Comparison of ENCODE assay signal across 8 cellular contexts in the genomic region with DNA sequence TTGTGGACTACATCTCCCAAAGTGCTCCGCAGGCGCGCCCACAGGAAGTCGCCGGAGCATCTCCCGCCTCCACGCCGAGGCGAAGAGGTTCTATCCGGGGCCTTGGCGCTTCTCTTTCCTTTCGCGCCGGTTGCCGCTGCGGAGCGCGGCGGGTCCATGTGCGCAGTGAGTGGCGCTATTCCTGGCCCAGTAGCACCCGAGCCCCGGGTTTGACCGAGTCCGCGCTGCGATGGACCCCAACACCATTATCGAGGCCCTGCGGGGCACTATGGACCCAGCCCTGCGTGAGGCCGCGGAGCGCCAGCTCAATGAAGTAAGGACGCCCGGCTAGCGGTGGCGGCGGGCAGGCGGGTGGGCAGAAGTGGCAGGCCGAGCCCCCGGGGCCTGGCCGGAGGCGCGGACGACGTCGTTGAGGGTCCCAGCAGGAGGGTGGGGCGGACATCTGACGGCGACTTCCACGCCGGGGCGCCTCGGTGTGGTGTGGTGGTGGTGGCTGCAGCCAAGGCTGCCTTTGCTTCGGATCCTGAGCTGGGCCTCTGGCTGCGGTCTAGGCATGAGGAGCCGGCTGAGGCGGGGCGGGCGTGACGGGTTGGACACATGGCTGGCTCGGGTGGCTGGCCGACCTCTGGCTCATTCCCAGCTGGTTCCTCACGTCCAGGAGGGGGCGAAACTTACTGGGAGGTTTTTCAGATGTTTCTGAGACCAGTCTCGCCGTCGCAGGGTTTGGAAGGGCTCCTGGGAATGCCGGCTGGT. TPM values are rescaled to one million over a fixed set of nuclear protein-coding genes. Genes with fewer than 3 reads are reported as not detected.
A peak's percentile ranks its signal among the peaks of the same experiment; 100 is the strongest.
DNase-seq lines count a peak whose midpoint lies in the region; ATAC-seq, FAIRE-seq and TF ChIP-seq lines count a peak whose summit lies in the region.

A gene (plus strand): TSS at position 118 of the 753 bp plus-strand sequence. CDS start 112 bp downstream, at position 230.

- no peaks in the 10 kb centered on the region for H3K36me3 ChIP-seq in uterus

- peak; percentile 93 for FAIRE-seq in GM12891 (lab: Jason Lieb, UNC)

- TF ChIP-seq POLR2A in GM12891 (IDR thresholded peaks at IDR 0.05; ENCODE audit: low read depth, low read length), result peak; percentile 95
- TF ChIP-seq POLR2A in uterus (IDR thresholded peaks at IDR 0.05), result peak; percentile 60 to 81

- H3K27ac Mint-ChIP-seq in T-helper 1 cell treated with Interleukin-12 subunit alpha and Interleukin-12 subunit beta and Interleukin-4 antibody, amounts not matched to agents 30 μg/mL and 1 μg/mL, for 36 hours, result peak within 1 kb of the TSS; percentile 86

- DNase-seq in GM12891 (ENCODE audit: insufficient read length, low spot score) (peak; percentile 88), NCI-H128 (lab: John Stamatoyannopoulos, UW; ENCODE audit: unreplicated experiment) (peak; percentile 65), amniotic stem cell (lab: John Stamatoyannopoulos, UW) (peak; percentile 85), left ventricle myocardium superior (peak; percentile 94), pulmonary artery endothelial cell (ENCODE audit: low read depth, low spot score) (peak; percentile 67), uterus (peak; percentile 86 to 87)

- no peaks in the 10 kb centered on the region for H3K27me3 Mint-ChIP-seq in T-helper 1 cell treated with Interleukin-12 subunit alpha and Interleukin-12 subunit beta and Interleukin-4 antibody, amounts not matched to agents 30 μg/mL and 1 μg/mL, for 36 hours (ENCODE audit: low read depth)

- H3K9me3 ChIP-seq in uterus, result no peaks in the 10 kb centered on the region

- no peaks in the 10 kb centered on the region for H3K27me3 ChIP-seq in uterus

- peak; percentile 95 for ATAC-seq in HG02759 (IDR thresholded peaks at IDR 0.05; ENCODE audit: unreplicated experiment)
- ATAC-seq in left ventricle myocardium superior, result peak; percentile 96

- H3K4me3 Mint-ChIP-seq in T-helper 1 cell treated with Interleukin-12 subunit alpha and Interleukin-12 subunit beta and Interleukin-4 antibody, amounts not matched to agents 30 μg/mL and 1 μg/mL, for 36 hours, result peak within 1 kb of the TSS; percentile 91

- H3K4me1 Mint-ChIP-seq in T-helper 1 cell treated with Interleukin-12 subunit alpha and Interleukin-12 subunit beta and Interleukin-4 antibody, amounts not matched to agents 30 μg/mL and 1 μg/mL, for 36 hours (ENCODE audit: low read depth), result peaks cover 19% of the 10 kb centered on the region

- peaks cover 10% of the 10 kb centered on the region for H3K36me3 Mint-ChIP-seq in T-helper 1 cell treated with Interleukin-12 subunit alpha and Interleukin-12 subunit beta and Interleukin-4 antibody, amounts not matched to agents 30 μg/mL and 1 μg/mL, for 36 hours (ENCODE audit: low read depth)

- intact Hi-C loops in left ventricle myocardium superior (cut with micrococcal nuclease), result no loop called here
- intact Hi-C loops in uterus (cut with DNase I; ENCODE audit: low total_unique reads), result no loop called here

- H3K9me3 Mint-ChIP-seq in T-helper 1 cell treated with Interleukin-12 subunit alpha and Interleukin-12 subunit beta and Interleukin-4 antibody, amounts not matched to agents 30 μg/mL and 1 μg/mL, for 36 hours, result no peaks in the 10 kb centered on the region

- H3K27ac ChIP-seq in uterus, result peak within 1 kb of the TSS; percentile 73 to 90

- TF ChIP-seq CTCF in uterus (IDR thresholded peaks at IDR 0.05), result peak in 2 of 4 experiments; percentile 9

- peak within 1 kb of the TSS; percentile 81 to 89 for H3K4me3 ChIP-seq in uterus

- no peaks in the 10 kb centered on the region for H3K4me1 ChIP-seq in uterus

TF ChIP-seq in GM12891, 5 proteins besides CTCF, POLR2A, EP300 and RAD21:
- TF ChIP-seq PAX5 (IDR thresholded peaks at IDR 0.05; ENCODE audit: insufficient read depth, low read length, severe bottlenecking) (no peak), TAF1 (IDR thresholded peaks at IDR 0.05; ENCODE audit: low read depth, low read length) (peak; percentile 90), SPI1 (IDR thresholded peaks at IDR 0.05; ENCODE audit: low read depth, low read length) (peak; percentile 19; the same call in 1 of the 2 replicates), POLR2AphosphoS5 (IDR thresholded peaks at IDR 0.05; ENCODE audit: low read depth, low read length) (peak; percentile 94), POU2F2 (IDR thresholded peaks at IDR 0.05; ENCODE audit: low read depth, low read length) (peak; percentile 79; the same call in 1 of the 2 replicates)

RNA-seq across cellular contexts. Expression of the gene that starts here (rescaled TPM):
- polyA plus RNA-seq in GM12891 (2012; ENCODE audit: low read depth, missing spikeins), result 13.6 TPM
- total RNA-seq in left ventricle myocardium superior, result 146 TPM
- 135 and 169 TPM in 2 replicates for total RNA-seq in pulmonary artery endothelial cell
- total RNA-seq in uterus, result 100 to 1,000 TPM in 2 of 4 donors, 10 to 100 TPM in 2; 79.1 to 188 (median 140) TPM

Comparison
In these comparisons a context has a peak if more than half of its experiments do, and no peak if none do; other contexts are left out.
1. Peak in every context shown above with its lines: DNase-seq, ATAC-seq, H3K4me3 ChIP-seq and H3K27ac ChIP-seq.